1 cellular context compared by ENCODE assay signal in the genomic region with DNA sequence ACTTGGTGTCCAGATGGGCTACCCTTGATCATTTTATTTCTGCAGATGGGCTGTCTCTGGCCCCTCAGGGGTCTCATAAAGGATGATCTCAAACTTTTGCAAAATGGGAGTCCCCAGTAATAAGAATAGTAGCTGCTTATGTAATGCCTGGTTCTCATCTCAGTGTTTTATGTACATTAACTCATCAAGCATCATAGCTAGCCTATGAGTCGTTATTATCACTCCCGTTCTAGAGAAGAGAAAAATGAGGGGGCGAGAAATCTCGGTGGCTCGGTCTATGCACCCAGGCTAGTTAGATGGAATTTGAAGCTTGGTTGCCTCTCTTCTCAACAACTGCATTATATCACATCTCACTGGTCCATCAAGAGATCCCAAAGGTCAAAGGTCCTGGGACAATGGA.
TF ChIP-seq lines count a peak whose summit lies in the region.

No MANE protein-coding gene starts in this region.

TF ChIP-seq in HCT116, 20 proteins besides CTCF, POLR2A, EP300 and RAD21:
- no peak for TF ChIP-seq EGR1 (IDR thresholded peaks at IDR 0.05; ENCODE audit: low read depth)
- TF ChIP-seq SP1 (IDR thresholded peaks at IDR 0.05; ENCODE audit: low read depth) = no peak
- TF ChIP-seq CBX3 (IDR thresholded peaks at IDR 0.05; ENCODE audit: low read depth) = no peak
- TF ChIP-seq, protein P1, sequence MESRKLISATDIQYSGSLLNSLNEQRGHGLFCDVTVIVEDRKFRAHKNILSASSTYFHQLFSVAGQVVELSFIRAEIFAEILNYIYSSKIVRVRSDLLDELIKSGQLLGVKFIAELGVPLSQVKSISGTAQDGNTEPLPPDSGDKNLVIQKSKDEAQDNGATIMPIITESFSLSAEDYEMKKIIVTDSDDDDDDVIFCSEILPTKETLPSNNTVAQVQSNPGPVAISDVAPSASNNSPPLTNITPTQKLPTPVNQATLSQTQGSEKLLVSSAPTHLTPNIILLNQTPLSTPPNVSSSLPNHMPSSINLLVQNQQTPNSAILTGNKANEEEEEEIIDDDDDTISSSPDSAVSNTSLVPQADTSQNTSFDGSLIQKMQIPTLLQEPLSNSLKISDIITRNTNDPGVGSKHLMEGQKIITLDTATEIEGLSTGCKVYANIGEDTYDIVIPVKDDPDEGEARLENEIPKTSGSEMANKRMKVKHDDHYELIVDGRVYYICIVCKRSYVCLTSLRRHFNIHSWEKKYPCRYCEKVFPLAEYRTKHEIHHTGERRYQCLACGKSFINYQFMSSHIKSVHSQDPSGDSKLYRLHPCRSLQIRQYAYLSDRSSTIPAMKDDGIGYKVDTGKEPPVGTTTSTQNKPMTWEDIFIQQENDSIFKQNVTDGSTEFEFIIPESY (IDR thresholded peaks at IDR 0.05; ENCODE audit: extremely low read depth, insufficient replicate concordance, low read length) = no peak
- TF ChIP-seq, protein P2, sequence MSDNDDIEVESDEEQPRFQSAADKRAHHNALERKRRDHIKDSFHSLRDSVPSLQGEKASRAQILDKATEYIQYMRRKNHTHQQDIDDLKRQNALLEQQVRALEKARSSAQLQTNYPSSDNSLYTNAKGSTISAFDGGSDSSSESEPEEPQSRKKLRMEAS (IDR thresholded peaks at IDR 0.05) = no peak
- no peak for TF ChIP-seq SRF (IDR thresholded peaks at IDR 0.05; ENCODE audit: low read depth)
